ENCODE assay signal across 8 cellular contexts in genomic region chr19:14072535-14073231, GRCh38. TPM values are rescaled to one million over a fixed set of nuclear protein-coding genes. Genes with fewer than 3 reads are reported as not detected.
DNase-seq lines count a peak whose midpoint lies in the region; ATAC-seq and TF ChIP-seq lines count a peak whose summit lies in the region.

MISP3 (plus strand) TSS chr19:14072786; CDS start chr19:14073310, 524 bp downstream.

- H2BK5ac ChIP-seq in trophoblast cell (ENCODE audit: low read depth, low read length, poor library complexity), result no peak within 1 kb of the TSS

- H3K36me3 Mint-ChIP-seq in activated T-helper 1 cell treated with anti-CD3 and anti-CD28 coated beads, Interleukin-12 subunit alpha, Interleukin-12 subunit beta, Interleukin-2, Interleukin-4 antibody, amounts not matched to agents 30 ng/mL and 10 ng/mL and 1 ng/mL, durations not matched to agents 14 hours and 24 hours and 36 hours (ENCODE audit: low read depth), result no peaks in the 10 kb centered on the region
- H3K36me3 Mint-ChIP-seq in glutamatergic neuron (ENCODE audit: unreplicated experiment), result no peaks in the 10 kb centered on the region

- H3K79me2 ChIP-seq in trophoblast cell (ENCODE audit: control insufficient read depth, insufficient read depth, low read length, poor library complexity), result peaks cover 1% of the 10 kb centered on the region

- ATAC-seq in GM19395 (IDR thresholded peaks at IDR 0.05; ENCODE audit: unreplicated experiment), result no peak

- DNase-seq in activated gamma-delta T cell treated with Interleukin-2 at 50 U/mL for 16 hours, result peak; percentile 20
- DNase-seq in activated gamma-delta T cell (lab: John Stamatoyannopoulos, UW), result no peak
- peak; percentile 47 for DNase-seq in NCI-H1105 (lab: John Stamatoyannopoulos, UW)
- DNase-seq in activated T-helper 1 cell treated with anti-CD3 and anti-CD28 coated beads, Interleukin-12 subunit alpha, Interleukin-12 subunit beta, Interleukin-2, Interleukin-4 antibody, amounts not matched to agents 30 ng/mL and 10 ng/mL and 1 ng/mL, durations not matched to agents 14 hours and 24 hours and 36 hours (ENCODE audit: low spot score), result peak; percentile 33
- peak; percentile 62 for DNase-seq in glutamatergic neuron
- DNase-seq in trophoblast cell, result peak; percentile 63 to 68
- DNase-seq in 8988T, result no peak

- peak within 1 kb of the TSS; percentile 80 for H3K18ac ChIP-seq in trophoblast cell (ENCODE audit: low read length)

- peak within 1 kb of the TSS; percentile 59 for H3K9ac ChIP-seq in trophoblast cell (ENCODE audit: low read length)

- H3K4me1 ChIP-seq in trophoblast cell (ENCODE audit: control insufficient read depth in 1 of 2, insufficient read depth in 2 of 2, low read length in 2 of 2), result peaks cover 17 to 22% of the 10 kb centered on the region in 2 experiments

- H3K14ac ChIP-seq in trophoblast cell (ENCODE audit: low read length), result peak within 1 kb of the TSS; percentile 88

- no peaks in the 10 kb centered on the region for H3K9me3 Mint-ChIP-seq in activated T-helper 1 cell treated with anti-CD3 and anti-CD28 coated beads, Interleukin-12 subunit alpha, Interleukin-12 subunit beta, Interleukin-2, Interleukin-4 antibody, amounts not matched to agents 30 ng/mL and 10 ng/mL and 1 ng/mL, durations not matched to agents 14 hours and 24 hours and 36 hours
- H3K9me3 Mint-ChIP-seq in glutamatergic neuron (ENCODE audit: unreplicated experiment), result peaks cover 3% of the 10 kb centered on the region

- H3K4me2 ChIP-seq in trophoblast cell (ENCODE audit: low read length), result peak within 1 kb of the TSS; percentile 97

- peaks cover 17% of the 10 kb centered on the region for H3K79me1 ChIP-seq in trophoblast cell (ENCODE audit: low read length)

- peak within 1 kb of the TSS; percentile 91 for H4K91ac ChIP-seq in trophoblast cell (ENCODE audit: low read depth, low read length)

- no peaks in the 10 kb centered on the region for H3K9me3 ChIP-seq in trophoblast cell (ENCODE audit: insufficient read depth, low read depth, low read length)

- no CpG with 5 or more reads among the region's 49 CpGs for WGBS in trophoblast cell (ENCODE audit: extremely low coverage, insufficient coverage, insufficient read length)

- H2AFZ ChIP-seq in trophoblast cell (ENCODE audit: insufficient read depth, low read length, poor library complexity), result peak within 1 kb of the TSS; percentile 66

- peak within 1 kb of the TSS; percentile 67 for H3K4ac ChIP-seq in trophoblast cell (ENCODE audit: low read depth, low read length)

- no peak within 1 kb of the TSS for H2BK12ac ChIP-seq in trophoblast cell (ENCODE audit: low read length)

- peak within 1 kb of the TSS; percentile 62 for H2BK120ac ChIP-seq in trophoblast cell (ENCODE audit: insufficient read depth, low read length, poor library complexity)

- H3K27me3 Mint-ChIP-seq in activated T-helper 1 cell treated with anti-CD3 and anti-CD28 coated beads, Interleukin-12 subunit alpha, Interleukin-12 subunit beta, Interleukin-2, Interleukin-4 antibody, amounts not matched to agents 30 ng/mL and 10 ng/mL and 1 ng/mL, durations not matched to agents 14 hours and 24 hours and 36 hours (ENCODE audit: insufficient read depth), result peaks cover 5% of the 10 kb centered on the region
- H3K27me3 Mint-ChIP-seq in glutamatergic neuron (ENCODE audit: unreplicated experiment), result peaks cover 12% of the 10 kb centered on the region

- H4K8ac ChIP-seq in trophoblast cell (ENCODE audit: low read depth, low read length), result peak within 1 kb of the TSS; percentile 90

- H3K27me3 ChIP-seq in trophoblast cell (ENCODE audit: insufficient read depth, low read length), result peaks cover 5% of the 10 kb centered on the region

- no peak within 1 kb of the TSS for H3K27ac ChIP-seq in trophoblast cell (ENCODE audit: low read depth, low read length)

- peak within 1 kb of the TSS; percentile 35 for H4K12ac ChIP-seq in trophoblast cell (ENCODE audit: low read depth, low read length)

- H3K4me3 Mint-ChIP-seq in activated T-helper 1 cell treated with anti-CD3 and anti-CD28 coated beads, Interleukin-12 subunit alpha, Interleukin-12 subunit beta, Interleukin-2, Interleukin-4 antibody, amounts not matched to agents 30 ng/mL and 10 ng/mL and 1 ng/mL, durations not matched to agents 14 hours and 24 hours and 36 hours, result peak within 1 kb of the TSS; percentile 97
- H3K4me3 Mint-ChIP-seq in glutamatergic neuron (ENCODE audit: unreplicated experiment), result peak within 1 kb of the TSS; percentile 97

- no peak within 1 kb of the TSS for H3K23ac ChIP-seq in trophoblast cell (ENCODE audit: low read length)

- peak within 1 kb of the TSS; percentile 62 for H3K4me3 ChIP-seq in trophoblast cell (ENCODE audit: low read depth, low read length)

- peak within 1 kb of the TSS; percentile 98 for H3K27ac Mint-ChIP-seq in activated T-helper 1 cell treated with anti-CD3 and anti-CD28 coated beads, Interleukin-12 subunit alpha, Interleukin-12 subunit beta, Interleukin-2, Interleukin-4 antibody, amounts not matched to agents 30 ng/mL and 10 ng/mL and 1 ng/mL, durations not matched to agents 14 hours and 24 hours and 36 hours
- peak within 1 kb of the TSS; percentile 28 for H3K27ac Mint-ChIP-seq in glutamatergic neuron (ENCODE audit: unreplicated experiment)

- H3K4me1 Mint-ChIP-seq in activated T-helper 1 cell treated with anti-CD3 and anti-CD28 coated beads, Interleukin-12 subunit alpha, Interleukin-12 subunit beta, Interleukin-2, Interleukin-4 antibody, amounts not matched to agents 30 ng/mL and 10 ng/mL and 1 ng/mL, durations not matched to agents 14 hours and 24 hours and 36 hours (ENCODE audit: low read depth), result peaks cover 16% of the 10 kb centered on the region
- no peaks in the 10 kb centered on the region for H3K4me1 Mint-ChIP-seq in glutamatergic neuron (ENCODE audit: low read depth, unreplicated experiment)

- no peak for TF ChIP-seq CTCF in glutamatergic neuron (IDR thresholded peaks at IDR 0.05; ENCODE audit: partially characterized antibody, unreplicated experiment)

- no peak within 1 kb of the TSS for H2AK5ac ChIP-seq in trophoblast cell (ENCODE audit: low read length)

- intact Hi-C loops in activated T-helper 1 cell treated with anti-CD3 and anti-CD28 coated beads, Interleukin-12 subunit alpha, Interleukin-12 subunit beta, Interleukin-2, Interleukin-4 antibody, amounts not matched to agents 30 ng/mL and 10 ng/mL and 1 ng/mL, durations not matched to agents 14 hours and 24 hours and 36 hours (cut with micrococcal nuclease), result loop anchor here (1.0 to 2.0 kb wide), 6 partner anchors 9 to 192 kb away; partner anchors contain the start of genes ASF1B and DCAF15

- H3K36me3 ChIP-seq in trophoblast cell (ENCODE audit: control insufficient read depth in 1 of 2, insufficient read depth in 2 of 2, low read length in 2 of 2), result no peaks in the 10 kb centered on the region

RNA-seq across cellular contexts. Expression of gene MISP3, which starts in this region (rescaled TPM):
- total RNA-seq in activated T-helper 1 cell treated with anti-CD3 and anti-CD28 coated beads, Interleukin-12 subunit alpha, Interleukin-12 subunit beta, Interleukin-2, Interleukin-4 antibody, amounts not matched to agents 30 ng/mL and 10 ng/mL and 1 ng/mL, durations not matched to agents 14 hours and 24 hours and 36 hours, result 2.3 TPM in 2 replicates
- total RNA-seq in glutamatergic neuron (ENCODE audit: unreplicated experiment), result 2.2 TPM
- polyA plus RNA-seq in trophoblast cell (2013), result 10.5 and 10.9 TPM in 2 replicates

Comparison
In these comparisons a context has a peak if more than half of its experiments do, and no peak if none do; other contexts are left out.
1. DNase-seq: peak in activated gamma-delta T cell treated with Interleukin-2 at 50 U/mL for 16 hours (single experiment), NCI-H1105 (single experiment), activated T-helper 1 cell treated with anti-CD3 and anti-CD28 coated beads, Interleukin-12 subunit alpha, Interleukin-12 subunit beta, Interleukin-2, Interleukin-4 antibody, amounts not matched to agents 30 ng/mL and 10 ng/mL and 1 ng/mL, durations not matched to agents 14 hours and 24 hours and 36 hours (single experiment), glutamatergic neuron (single experiment) and trophoblast cell (2 of 2); none in activated gamma-delta T cell (single experiment) and 8988T (single experiment).